Comparison of ENCODE assay signal across 13 cellular contexts in the genomic region with DNA sequence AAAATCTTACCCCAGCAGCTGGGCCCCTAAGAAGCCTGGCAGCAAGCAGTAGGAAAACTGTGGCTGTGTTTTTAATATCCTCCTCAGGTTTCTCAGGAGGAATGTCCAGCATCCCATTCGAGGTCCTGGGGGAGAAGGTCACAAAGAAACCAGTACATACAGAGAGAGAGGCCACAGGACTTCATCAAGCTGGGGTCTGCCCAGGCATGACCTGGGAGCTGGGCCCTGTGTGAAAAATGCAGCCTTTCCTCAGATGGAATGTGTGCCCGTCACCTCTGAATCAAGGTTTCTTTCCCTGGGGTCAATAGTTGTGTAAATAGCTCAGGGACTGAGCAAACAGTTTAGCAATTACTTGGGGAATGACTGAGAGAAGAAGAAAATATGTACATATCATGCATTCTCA. TPM values are rescaled to one million over a fixed set of nuclear protein-coding genes. Genes with fewer than 3 reads are reported as not detected.
DNase-seq lines count a peak whose midpoint lies in the region; TF ChIP-seq lines count a peak whose summit lies in the region.
"Had no signal": no experiment of that assay in that cellular context is flagged by ENCODE, and none has a peak within 500 bp of the region (broad histone marks: within the 10 kb centered on the region; RNA-seq: fewer than 3 reads in every experiment).

No MANE protein-coding gene starts in this region.

- peak overlapping the region; percentile 88 for H3K27ac ChIP-seq in smooth muscle cell (ENCODE audit: low read depth)
- H3K27ac ChIP-seq: HL-60, neutrophil had no signal

- H3F3A ChIP-seq in smooth muscle cell (ENCODE audit: low read depth), result peaks cover 7% of the 10 kb centered on the region

- peak overlapping the region; percentile 17 for H3K4me2 ChIP-seq in smooth muscle cell

- H3K4me3 ChIP-seq in astrocyte of the spinal cord (ENCODE audit: low read depth, low read length), result no peak overlapping the region
- H3K4me3 ChIP-seq in smooth muscle cell, result no peak overlapping the region

- peak overlapping the region; percentile 37 for H3K9ac ChIP-seq in smooth muscle cell (ENCODE audit: low read depth)

- in situ Hi-C loops in astrocyte of the spinal cord (cut with HindIII; ENCODE audit: low sequenced_read_pairs) (no loop called here), GM13976 (cut with MboI; ENCODE audit: low sequenced_read_pairs, unreplicated experiment) (no loop called here)

- peaks cover 10% of the 10 kb centered on the region for H3K4me1 ChIP-seq in smooth muscle cell (ENCODE audit: low read depth)

- DNase-seq in NCI-H748 (lab: John Stamatoyannopoulos, UW; ENCODE audit: unreplicated experiment), result peak; percentile 19
- no peak for DNase-seq in NCI-H748 treated with DMSO at 0.1 percent for 48 hours (lab: John Stamatoyannopoulos, UW)
- DNase-seq in astrocyte of the spinal cord (ENCODE audit: low read depth, low spot score), result peak; percentile 29
- peak; percentile 68 for DNase-seq in kidney tubule cell (ENCODE audit: low spot score)
- DNase-seq in smooth muscle cell (lab: John Stamatoyannopoulos, UW; ENCODE audit: unreplicated experiment), result no peak
- no peak for DNase-seq in GM13976 (ENCODE audit: low spot score)
- DNase-seq in NCI-H82 treated with DMSO at 0.1 percent for 48 hours (lab: John Stamatoyannopoulos, UW; ENCODE audit: unreplicated experiment), result no peak
- no peak for DNase-seq in activated T-cell treated with anti-CD3 and anti-CD28 coated beads for 4 hours
- DNase-seq: DMS153; NCI-H1417 treated with DMSO at 0.1 percent for 48 hours; NK-92 treated with Interleukin-12 subunit alpha and Interleukin-12 subunit beta, amount 100 ng/mL, for 24 hours had no signal

- 55% methylated on average over 2 of the region's 2 CpGs for WGBS in smooth muscle cell (ENCODE audit: low lambda C conversion rate)

- peak overlapping the region; percentile 75 for H2AFZ ChIP-seq in smooth muscle cell (ENCODE audit: low read depth)

- H3K27me3 ChIP-seq in smooth muscle cell (ENCODE audit: low read depth), result no peaks in the 10 kb centered on the region

- no peaks in the 10 kb centered on the region for H3K9me3 ChIP-seq in smooth muscle cell (replicated peaks; ENCODE audit: low read depth)
- H3K9me3 ChIP-seq: neutrophil had no signal

- H3K36me3 ChIP-seq in smooth muscle cell (ENCODE audit: low read depth), result no peaks in the 10 kb centered on the region
- H3K36me3 ChIP-seq: neutrophil had no signal

- no peaks in the 10 kb centered on the region for H3K79me2 ChIP-seq in smooth muscle cell (ENCODE audit: low read depth)

- no peaks in the 10 kb centered on the region for H4K20me1 ChIP-seq in smooth muscle cell (ENCODE audit: low read depth)

- TF ChIP-seq CTCF in astrocyte of the spinal cord (IDR thresholded peaks at IDR 0.05; ENCODE audit: low read depth, low read length) (no peak), smooth muscle cell (IDR thresholded peaks at IDR 0.05; ENCODE audit: borderline replicate concordance, insufficient read depth, poor library complexity, severe bottlenecking) (no peak), GM13976 (IDR thresholded peaks at IDR 0.05; ENCODE audit: borderline replicate concordance, control extremely low read depth, extremely low read depth, insufficient read depth, missing control alignments) (no peak)

RNA-seq across cellular contexts. Expression of a gene that starts 33.9 kb away (rescaled TPM):
- 112 and 116 TPM in 2 replicates for total RNA-seq in smooth muscle cell
- 11.0 and 20.9 TPM in 2 replicates for polyA plus RNA-seq in smooth muscle cell

Comparison
In these comparisons a context has a peak if more than half of its experiments do, and no peak if none do; other contexts are left out.
1. DNase-seq: peak in NCI-H748 (single experiment), astrocyte of the spinal cord (single experiment) and kidney tubule cell (single experiment); none in NCI-H748 treated with DMSO at 0.1 percent for 48 hours (single experiment), smooth muscle cell (single experiment), GM13976 (single experiment), NCI-H82 treated with DMSO at 0.1 percent for 48 hours (single experiment) and activated T-cell treated with anti-CD3 and anti-CD28 coated beads for 4 hours (single experiment).